In genomic region chr2:63840785-63841253, GRCh38 we compare ENCODE assay signal across 1 cellular context.
A peak's percentile ranks its signal among the peaks of the same experiment; 100 is the strongest.
TF ChIP-seq lines count a peak whose summit lies in the region.

No MANE protein-coding gene starts in this region.

TF ChIP-seq in K562, 482 proteins besides CTCF, POLR2A, EP300 and RAD21 (continued from another document and continues in another):
- no peak for TF ChIP-seq ZNF318 (IDR thresholded peaks at IDR 0.05; ENCODE audit: borderline replicate concordance in 1 of 2, low read depth in 1 of 2)
- no peak for TF ChIP-seq ESRRB (CRISPR knock-in tag; IDR thresholded peaks at IDR 0.05; ENCODE audit: borderline replicate concordance)
- TF ChIP-seq CXXC5 (CRISPR knock-in tag; IDR thresholded peaks at IDR 0.05): peak; percentile 93
- peak; percentile 51 for TF ChIP-seq MEIS2 (IDR thresholded peaks at IDR 0.05; ENCODE audit: partially characterized antibody)
- no peak for TF ChIP-seq POLR3G (IDR thresholded peaks at IDR 0.05; ENCODE audit: extremely low read depth, insufficient read length, insufficient replicate concordance)
- peak; percentile 88; the same call in 1 of the 2 replicates for TF ChIP-seq PHF8 (IDR thresholded peaks at IDR 0.05; ENCODE audit: borderline replicate concordance, low read length)
- 0 out of 2 replicates have a peak, but pooled peaks have one; percentile 50 for TF ChIP-seq LEF1 (IDR thresholded peaks at IDR 0.05)
- no peak for TF ChIP-seq RFX7 (CRISPR knock-in tag; IDR thresholded peaks at IDR 0.05)
- TF ChIP-seq RBM22 (IDR thresholded peaks at IDR 0.05; ENCODE audit: low read depth, low read length, poor library complexity, severe bottlenecking): peak; percentile 0
- no peak for TF ChIP-seq ZBTB5 (IDR thresholded peaks at IDR 0.05)
- peak; percentile 91 for TF ChIP-seq CHD2 (IDR thresholded peaks at IDR 0.05; ENCODE audit: low read depth, low read length)
- TF ChIP-seq ZNF511 (CRISPR knock-in tag; IDR thresholded peaks at IDR 0.05): no peak
- TF ChIP-seq RBM14 (IDR thresholded peaks at IDR 0.05; ENCODE audit: borderline replicate concordance, insufficient read depth, low read depth, low read length): no peak
- TF ChIP-seq DLX4 (CRISPR knock-in tag; IDR thresholded peaks at IDR 0.05): no peak
- peak; percentile 83 for TF ChIP-seq SUPT5H (IDR thresholded peaks at IDR 0.05)
- no peak for TF ChIP-seq NFRKB (IDR thresholded peaks at IDR 0.05; ENCODE audit: low read depth)
- TF ChIP-seq ZNF384 (IDR thresholded peaks at IDR 0.05; ENCODE audit: low read depth, low read length): no peak
- TF ChIP-seq ZNF551 (CRISPR knock-in tag; IDR thresholded peaks at IDR 0.05): no peak
- TF ChIP-seq SMARCB1 (IDR thresholded peaks at IDR 0.05; ENCODE audit: insufficient read length, low read depth): no peak
- no peak; the same call in 1 of the 2 replicates for TF ChIP-seq ZBTB40 (IDR thresholded peaks at IDR 0.05)
- TF ChIP-seq ZBTB40 (CRISPR knock-in tag; IDR thresholded peaks at IDR 0.05): no peak
- TF ChIP-seq BACH1 (tag; IDR thresholded peaks at IDR 0.05): no peak
- TF ChIP-seq PTRF (tag; IDR thresholded peaks at IDR 0.05): no peak
- no peak for TF ChIP-seq ZNF79 (CRISPR knock-in tag; IDR thresholded peaks at IDR 0.05; ENCODE audit: low read depth)
- TF ChIP-seq MCM3 (IDR thresholded peaks at IDR 0.05): no peak
- TF ChIP-seq MED1 (CRISPR knock-in tag; IDR thresholded peaks at IDR 0.05; ENCODE audit: borderline replicate concordance): no peak
- TF ChIP-seq ZBTB11 (CRISPR knock-in tag; IDR thresholded peaks at IDR 0.05): 0 out of 6 replicates have a peak, but pooled peaks of 1 of the 3 experiments have one; percentile 16
- no peak for TF ChIP-seq ZNF280A (IDR thresholded peaks at IDR 0.05; ENCODE audit: low read depth, partially characterized antibody)
